ENCODE assay signal across 8 cellular contexts in genomic region chr1:9239622-9240401, GRCh38. TPM values are rescaled to one million over a fixed set of nuclear protein-coding genes. Genes with fewer than 3 reads are reported as not detected.
DNase-seq lines count a peak whose midpoint lies in the region; ATAC-seq lines count a peak whose summit lies in the region.

No MANE protein-coding gene starts in this region.

- no peaks in the 10 kb centered on the region for H3K9me3 Mint-ChIP-seq in activated naive CD4-positive, alpha-beta T cell treated with anti-CD3 and anti-CD28 coated beads, Interleukin-2, amount 50 U/mL, for 24 hours
- H3K9me3 Mint-ChIP-seq in immature natural killer cell: peaks cover 0 to 1% (median 0%) of the 10 kb centered on the region in 6 donors

- H3K36me3 Mint-ChIP-seq in activated naive CD4-positive, alpha-beta T cell treated with anti-CD3 and anti-CD28 coated beads, Interleukin-2, amount 50 U/mL, for 24 hours: no peaks in the 10 kb centered on the region
- peaks cover 0 to 6% (median 3%) of the 10 kb centered on the region in 3 donors for H3K36me3 Mint-ChIP-seq in immature natural killer cell

- peak overlapping the region; percentile 76 for H3K4me3 Mint-ChIP-seq in activated naive CD4-positive, alpha-beta T cell treated with anti-CD3 and anti-CD28 coated beads, Interleukin-2, amount 50 U/mL, for 24 hours
- H3K4me3 Mint-ChIP-seq in immature natural killer cell: peak overlapping the region; percentile 67 to 82 (median 76)

- peaks cover 64% of the 10 kb centered on the region for H3K4me1 Mint-ChIP-seq in activated naive CD4-positive, alpha-beta T cell treated with anti-CD3 and anti-CD28 coated beads, Interleukin-2, amount 50 U/mL, for 24 hours
- H3K4me1 Mint-ChIP-seq in immature natural killer cell: peaks cover 49 to 51% of the 10 kb centered on the region in 2 donors

- peak overlapping the region; percentile 62 for H3K27ac Mint-ChIP-seq in activated naive CD4-positive, alpha-beta T cell treated with anti-CD3 and anti-CD28 coated beads, Interleukin-2, amount 50 U/mL, for 24 hours
- H3K27ac Mint-ChIP-seq in immature natural killer cell: peak overlapping the region; percentile 49 to 69 (median 56)

- no peaks in the 10 kb centered on the region for H3K27me3 Mint-ChIP-seq in activated naive CD4-positive, alpha-beta T cell treated with anti-CD3 and anti-CD28 coated beads, Interleukin-2, amount 50 U/mL, for 24 hours
- H3K27me3 Mint-ChIP-seq in immature natural killer cell (ENCODE audit: low read depth in 3 of 3): peaks cover 3 to 9% (median 6%) of the 10 kb centered on the region in 3 donors

- DNase-seq in NOMO-1 (lab: John Stamatoyannopoulos, UW; ENCODE audit: unreplicated experiment in 2 of 2) (peak; percentile 80 to 87), immature natural killer cell (peak; percentile 35 to 53 (median 51)), iPS-NIHi7 (ENCODE audit: extremely low spot score) (no peak)
- DNase-seq in stimulated activated CD4-positive, alpha-beta T cell treated with anti-CD3 and anti-CD28 coated beads, Interleukin-2, amount 100 ng/mL, for 24 hours: peak; percentile 46 to 60

- ATAC-seq in GM18502 (IDR thresholded peaks at IDR 0.05; ENCODE audit: poor library complexity, unreplicated experiment) (peak; percentile 46), HG03439 (IDR thresholded peaks at IDR 0.05; ENCODE audit: unreplicated experiment) (no peak), HG02571 (IDR thresholded peaks at IDR 0.05; ENCODE audit: unreplicated experiment) (no peak)

RNA-seq across cellular contexts. Expression of gene H6PD, which starts 5.2 kb away (rescaled TPM):
- polyA plus RNA-seq in immature natural killer cell: 10 to 100 TPM in 1 of 3 donors, 1 to 10 TPM in 2; 6.2 to 15.4 (median 9.0) TPM

RNA-seq across cellular contexts. Expression of gene SPSB1, which starts 52.9 kb away (rescaled TPM):
- 1 to 10 TPM in 2 of 3 donors, not detected in 1; 2.4 to 6.6 TPM for polyA plus RNA-seq in immature natural killer cell
